Comparison of ENCODE assay signal across 8 cellular contexts in the genomic region with DNA sequence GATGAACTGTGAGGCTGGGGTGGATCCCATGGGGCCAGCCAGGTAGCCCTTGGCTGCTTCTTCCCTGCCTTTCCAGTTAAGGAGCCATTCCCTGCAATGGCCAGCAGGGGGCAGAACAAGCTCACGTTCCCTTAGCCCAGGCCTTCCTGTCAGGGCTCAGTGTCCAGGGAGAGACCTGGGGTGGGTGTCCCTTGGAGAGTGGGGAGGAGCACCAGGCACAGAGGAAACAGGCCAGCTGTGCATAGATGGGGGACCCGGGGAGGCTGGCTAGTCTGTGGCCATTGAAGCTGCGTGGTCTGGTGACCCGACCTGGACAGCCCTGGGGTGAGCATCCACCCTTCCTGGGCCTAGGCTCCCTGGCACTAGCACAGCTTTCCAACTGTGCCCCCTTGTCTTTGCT. TPM values are rescaled to one million over a fixed set of nuclear protein-coding genes. Genes with fewer than 3 reads are reported as not detected.
DNase-seq lines count a peak whose midpoint lies in the region; ATAC-seq and TF ChIP-seq lines count a peak whose summit lies in the region.

No MANE protein-coding gene starts in this region.

- H3K27me3 Mint-ChIP-seq in activated CD4-positive, alpha-beta T cell treated with anti-CD3 and anti-CD28 coated beads, Interleukin-2, amount 10 ng/mL, durations not matched to agents 24 days and 14 days = peaks cover 3% of the 10 kb centered on the region

- peak overlapping the region; percentile 76 for H3K27ac Mint-ChIP-seq in activated CD4-positive, alpha-beta T cell treated with anti-CD3 and anti-CD28 coated beads, Interleukin-2, amount 10 ng/mL, durations not matched to agents 24 days and 14 days

- intact Hi-C loops in activated CD4-positive, alpha-beta T cell treated with anti-CD3 and anti-CD28 coated beads, Interleukin-2, amount 10 ng/mL, durations not matched to agents 24 days and 14 days (cut with micrococcal nuclease) = loop anchor here (1.0 kb wide), 2 partner anchors 133 to 207 kb away; partner anchors contain the start of genes AHCYL1 and CSF1
- intact Hi-C loops in right lobe of liver (cut with DNase I) = loop anchor here (5.0 to 10.0 kb wide), 2 partner anchors 205 to 232 kb away; partner anchors contain the start of genes AHCYL1 (in 2 of the 2) and GNAI3 (in 1 of the 2)

- no peak overlapping the region for H3K4me3 ChIP-seq in right lobe of liver

- peaks cover 8% of the 10 kb centered on the region for H3K9me3 Mint-ChIP-seq in activated CD4-positive, alpha-beta T cell treated with anti-CD3 and anti-CD28 coated beads, Interleukin-2, amount 10 ng/mL, durations not matched to agents 24 days and 14 days

- H3K27ac ChIP-seq in cingulate gyrus (ENCODE audit: low read depth, low read length) (peak overlapping the region; percentile 56), right lobe of liver (no peak overlapping the region)

- DNase-seq in GM04504 (ENCODE audit: low read depth) (peak; percentile 66), NCI-H460 (ENCODE audit: extremely low read depth, low read depth) (peak; percentile 79), right lobe of liver (peak; percentile 80 to 84 (median 82)), GOT3 (lab: John Stamatoyannopoulos, UW) (no peak)
- DNase-seq in activated CD4-positive, alpha-beta T cell treated with anti-CD3 and anti-CD28 coated beads, Interleukin-2, amount 10 ng/mL, durations not matched to agents 24 days and 14 days = peak; percentile 94
- peak; percentile 66 to 70 (median 67) for DNase-seq in stimulated activated CD4-positive, alpha-beta T cell treated with anti-CD3 and anti-CD28 coated beads, TNF-alpha, amount 100 ng/mL, for 48 hours (ENCODE audit: low read depth in 3 of 3)

- WGBS in right lobe of liver (ENCODE audit: insufficient coverage, low coverage, low lambda C conversion rate, missing lambda C conversion rate) = 0% methylated on average over 2 of the region's 4 CpGs

- no peaks in the 10 kb centered on the region for H3K27me3 ChIP-seq in right lobe of liver

- H3K4me1 Mint-ChIP-seq in activated CD4-positive, alpha-beta T cell treated with anti-CD3 and anti-CD28 coated beads, Interleukin-2, amount 10 ng/mL, durations not matched to agents 24 days and 14 days = peaks cover 15% of the 10 kb centered on the region

- H3K36me3 Mint-ChIP-seq in activated CD4-positive, alpha-beta T cell treated with anti-CD3 and anti-CD28 coated beads, Interleukin-2, amount 10 ng/mL, durations not matched to agents 24 days and 14 days (ENCODE audit: low read depth) = peaks cover 1% of the 10 kb centered on the region

- H3K4me1 ChIP-seq in right lobe of liver = no peaks in the 10 kb centered on the region

- no peak overlapping the region for H3K4me3 Mint-ChIP-seq in activated CD4-positive, alpha-beta T cell treated with anti-CD3 and anti-CD28 coated beads, Interleukin-2, amount 10 ng/mL, durations not matched to agents 24 days and 14 days

- no peaks in the 10 kb centered on the region for H3K36me3 ChIP-seq in right lobe of liver

- TF ChIP-seq POLR2A in right lobe of liver (IDR thresholded peaks at IDR 0.05) = no peak

- ATAC-seq in HG03039 (IDR thresholded peaks at IDR 0.05; ENCODE audit: unreplicated experiment) (peak; percentile 49), right lobe of liver (peak; percentile 88 to 93 (median 90))

- no peaks in the 10 kb centered on the region for H3K9me3 ChIP-seq in right lobe of liver

- TF ChIP-seq CTCF in right lobe of liver (IDR thresholded peaks at IDR 0.05) = peak; percentile 95 to 99 (median 98)

RNA-seq across cellular contexts. Expression of gene EPS8L3, which starts 13.2 kb away (rescaled TPM):
- 0.15 TPM in 1 of 2 replicates, not detected in the other for total RNA-seq in NCI-H460 (2014; rRNA removed; shearing (Covaris generic))
- polyA plus RNA-seq in NCI-H460 (2014; cell fraction: nucleus; rRNA removed) = 0.22 TPM in 1 of 2 replicates, not detected in the other
- total RNA-seq in activated CD4-positive, alpha-beta T cell treated with anti-CD3 and anti-CD28 coated beads, Interleukin-2, amount 10 ng/mL, durations not matched to agents 24 days and 14 days = not detected in 2 replicates
- total RNA-seq in right lobe of liver = 1 to 10 TPM in 3 of 6 experiments, not detected in 3; 3.2 to 4.7 (median 3.3) TPM

RNA-seq across cellular contexts. Expression of gene GSTM3, which starts 36.1 kb away (rescaled TPM):
- 266 and 288 TPM in 2 replicates for total RNA-seq in NCI-H460 (2014; rRNA removed; shearing (Covaris generic))
- polyA plus RNA-seq in NCI-H460 (2014; cell fraction: nucleus; rRNA removed) = 212 and 284 TPM in 2 replicates
- total RNA-seq in activated CD4-positive, alpha-beta T cell treated with anti-CD3 and anti-CD28 coated beads, Interleukin-2, amount 10 ng/mL, durations not matched to agents 24 days and 14 days = 12.4 and 13.0 TPM in 2 replicates
- 10 to 100 TPM in 3 of 6 experiments, 1 to 10 TPM in 3; 1.2 to 19.2 (median 10.6) TPM for total RNA-seq in right lobe of liver

Comparison
In these comparisons a context has a peak if more than half of its experiments do, and no peak if none do; other contexts are left out.
1. RNA of gene GSTM3, which starts 36.1 kb away (total RNA-seq): 266 to 288 TPM in NCI-H460; 1.2 to 19.2 TPM in right lobe of liver and 12.4 to 13.0 TPM in activated CD4-positive, alpha-beta T cell treated with anti-CD3 and anti-CD28 coated beads, Interleukin-2, amount 10 ng/mL, durations not matched to agents 24 days and 14 days; every median in the first group is over 10 times any median in the second.